Comparison of ENCODE assay signal across 1 cellular context in genomic region chr5:125541085-125541484, GRCh38.
TF ChIP-seq lines count a peak whose summit lies in the region.

No MANE protein-coding gene starts in this region.

TF ChIP-seq in GM23338, 12 proteins besides CTCF, POLR2A, EP300 and RAD21:
- TF ChIP-seq REST (IDR thresholded peaks at IDR 0.05; ENCODE audit: unreplicated experiment): no peak
- TF ChIP-seq JUNB (IDR thresholded peaks at IDR 0.05; ENCODE audit: unreplicated experiment): no peak
- no peak for TF ChIP-seq ETS1 (IDR thresholded peaks at IDR 0.05)
- no peak for TF ChIP-seq ZNF462 (CRISPR knock-in tag; IDR thresholded peaks at IDR 0.05)
- TF ChIP-seq ZNF331 (CRISPR knock-in tag; IDR thresholded peaks at IDR 0.05; ENCODE audit: low read depth): no peak
- no peak for TF ChIP-seq NANOG (IDR thresholded peaks at IDR 0.05; ENCODE audit: borderline replicate concordance)
- TF ChIP-seq ZNF114 (CRISPR knock-in tag; IDR thresholded peaks at IDR 0.05): no peak
- no peak for TF ChIP-seq EZH2phosphoT487 (IDR thresholded peaks at IDR 0.05; ENCODE audit: unreplicated experiment)
- no peak for TF ChIP-seq CREB1 (CRISPR knock-in tag; IDR thresholded peaks at IDR 0.05; ENCODE audit: low read depth)
- TF ChIP-seq EZH2 (IDR thresholded peaks at IDR 0.05; ENCODE audit: low read depth, unreplicated experiment): no peak
- no peak for TF ChIP-seq STAT1 (IDR thresholded peaks at IDR 0.05; ENCODE audit: unreplicated experiment)
- TF ChIP-seq POLR2AphosphoS5 (IDR thresholded peaks at IDR 0.05; ENCODE audit: low read depth): no peak
